ENCODE assay signal across 34 cellular contexts in the genomic region with DNA sequence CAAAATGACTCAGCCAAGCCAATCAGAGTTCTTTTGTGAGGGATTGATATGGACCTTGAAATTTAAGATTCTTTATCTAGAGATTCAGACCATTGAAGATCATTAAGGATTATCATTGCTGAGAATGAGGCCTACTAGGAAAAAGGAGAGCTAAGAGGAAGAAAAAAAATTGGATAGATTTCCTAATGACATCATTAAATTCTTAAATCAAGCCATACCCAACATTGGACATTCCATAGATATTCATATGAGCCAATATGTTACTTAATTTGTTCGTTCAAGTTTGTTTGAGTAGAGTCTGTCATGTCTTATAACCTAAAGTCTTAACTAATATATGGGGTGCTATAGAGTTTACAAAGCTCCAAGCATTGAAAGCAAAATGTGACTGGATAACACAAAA.
"Had no signal": no experiment of that assay in that cellular context is flagged by ENCODE, and none has a peak within 500 bp of the region (broad histone marks: within the 10 kb centered on the region; RNA-seq: fewer than 3 reads in every experiment).

No MANE protein-coding gene starts in this region.

- DNase-seq: activated B cell treated with CpG ODN at 0.5 μM for 24 hours; activated CD4-positive, alpha-beta memory T cell treated with anti-CD3 and anti-CD28 coated beads, Interleukin-2, amount 10 ng/mL, durations not matched to agents 7 days and 5 days; activated CD4-positive, alpha-beta T cell treated with anti-CD3 and anti-CD28 coated beads for 4 hours; activated CD4-positive, alpha-beta T cell treated with anti-CD3 and anti-CD28 coated beads, Interleukin-2, amount 10 ng/mL, durations not matched to agents 24 days and 14 days; activated CD4-positive, alpha-beta T cell treated with anti-CD3 and anti-CD28 coated beads, Interleukin-2, amount 50 U/mL, for 1 hour; activated CD4-positive, alpha-beta T cell treated with anti-CD3 and anti-CD28 coated beads, Interleukin-2, amount 50 U/mL, for 4 hours; activated CD4-positive, CD25-positive, alpha-beta regulatory T cell treated with anti-CD3 and anti-CD28 coated beads, Interleukin-2, amount 50 U/mL, for 72 hours; activated CD8-positive, alpha-beta memory T cell treated with anti-CD3 and anti-CD28 coated beads for 24 hours; activated CD8-positive, alpha-beta memory T cell treated with anti-CD3 and anti-CD28 coated beads, Interleukin-2, amount 10 ng/mL, durations not matched to agents 7 days and 5 days; activated CD8-positive, alpha-beta memory T cell treated with anti-CD3 and anti-CD28 coated beads, Interleukin-2, amount 50 U/mL, for 48 hours; activated CD8-positive, alpha-beta T cell treated with anti-CD3 and anti-CD28 coated beads, Interleukin-2, amount 10 ng/mL, durations not matched to agents 7 days and 5 days; activated effector memory CD4-positive, alpha-beta T cell treated with Interleukin-2 at 50 U/mL for 16 hours; activated gamma-delta T cell; activated naive CD4-positive, alpha-beta T cell treated with anti-CD3 and anti-CD28 coated beads, Interleukin-2, amount 10 ng/mL, durations not matched to agents 7 days and 5 days; activated naive CD4-positive, alpha-beta T cell treated with Interleukin-2 at 50 U/mL for 16 hours; activated naive CD8-positive, alpha-beta T cell treated with anti-CD3 and anti-CD28 coated beads, Interleukin-2, amount 10 ng/mL, durations not matched to agents 7 days and 5 days; activated naive CD8-positive, alpha-beta T cell treated with anti-CD3 and anti-CD28 coated beads, Interleukin-2, amount 50 U/mL, for 24 hours; activated T-cell treated with anti-CD3 and anti-CD28 coated beads, Interleukin-2, amount 50 U/mL, for 24 hours; activated T-cell treated with anti-CD3 and anti-CD28 coated beads, Interleukin-2, amount 50 U/mL, for 48 hours; amygdala; anterior cingulate cortex; body of pancreas; central memory CD4-positive, alpha-beta T cell; T-helper 1 cell; T-helper 2 cell; T-helper 9 cell had no signal

- H3K4me3 Mint-ChIP-seq: activated B cell treated with CpG ODN at 0.5 μM for 24 hours; activated CD4-positive, alpha-beta memory T cell treated with anti-CD3 and anti-CD28 coated beads, Interleukin-2, amount 10 ng/mL, durations not matched to agents 7 days and 5 days; activated CD4-positive, alpha-beta T cell treated with anti-CD3 and anti-CD28 coated beads, Interleukin-2, amount 10 ng/mL, durations not matched to agents 24 days and 14 days; activated CD8-positive, alpha-beta memory T cell treated with anti-CD3 and anti-CD28 coated beads, Interleukin-2, amount 10 ng/mL, durations not matched to agents 7 days and 5 days; activated CD8-positive, alpha-beta T cell treated with anti-CD3 and anti-CD28 coated beads, Interleukin-2, amount 10 ng/mL, durations not matched to agents 7 days and 5 days; activated naive CD4-positive, alpha-beta T cell treated with anti-CD3 and anti-CD28 coated beads, Interleukin-2, amount 10 ng/mL, durations not matched to agents 7 days and 5 days; activated naive CD4-positive, alpha-beta T cell treated with anti-CD3 and anti-CD28 coated beads, Interleukin-2, amount 50 U/mL, for 24 hours; activated naive CD8-positive, alpha-beta T cell; activated naive CD8-positive, alpha-beta T cell treated with anti-CD3 and anti-CD28 coated beads, Interleukin-2, amount 10 ng/mL, durations not matched to agents 7 days and 5 days; activated naive CD8-positive, alpha-beta T cell treated with anti-CD3 and anti-CD28 coated beads, Interleukin-2, amount 50 U/mL, for 24 hours; activated T-cell treated with anti-CD3 and anti-CD28 coated beads, Interleukin-2, amount 50 U/mL, for 24 hours; T-helper 1 cell treated with Interleukin-12 subunit alpha and Interleukin-12 subunit beta and Interleukin-4 antibody, amounts not matched to agents 30 μg/mL and 1 μg/mL, for 36 hours; T-helper 2 cell treated with Interferon-gamma antibody and Interleukin-4, amounts not matched to agents 5 μg/mL and 100 μg/mL, for 36 hours had no signal

- H3K27ac Mint-ChIP-seq: activated B cell treated with CpG ODN at 0.5 μM for 24 hours; activated CD4-positive, alpha-beta memory T cell treated with anti-CD3 and anti-CD28 coated beads, Interleukin-2, amount 10 ng/mL, durations not matched to agents 7 days and 5 days; activated CD4-positive, alpha-beta T cell treated with anti-CD3 and anti-CD28 coated beads, Interleukin-2, amount 10 ng/mL, durations not matched to agents 24 days and 14 days; activated CD8-positive, alpha-beta memory T cell treated with anti-CD3 and anti-CD28 coated beads, Interleukin-2, amount 10 ng/mL, durations not matched to agents 7 days and 5 days; activated CD8-positive, alpha-beta T cell treated with anti-CD3 and anti-CD28 coated beads, Interleukin-2, amount 10 ng/mL, durations not matched to agents 7 days and 5 days; activated naive CD4-positive, alpha-beta T cell treated with anti-CD3 and anti-CD28 coated beads, Interleukin-2, amount 10 ng/mL, durations not matched to agents 7 days and 5 days; activated naive CD4-positive, alpha-beta T cell treated with anti-CD3 and anti-CD28 coated beads, Interleukin-2, amount 50 U/mL, for 24 hours; activated naive CD8-positive, alpha-beta T cell; activated naive CD8-positive, alpha-beta T cell treated with anti-CD3 and anti-CD28 coated beads, Interleukin-2, amount 10 ng/mL, durations not matched to agents 7 days and 5 days; activated naive CD8-positive, alpha-beta T cell treated with anti-CD3 and anti-CD28 coated beads, Interleukin-2, amount 50 U/mL, for 24 hours; activated T-cell treated with anti-CD3 and anti-CD28 coated beads, Interleukin-2, amount 50 U/mL, for 24 hours; activated T-helper 2 cell treated with anti-CD3 and anti-CD28 coated beads, Interferon-gamma antibody, Interleukin-2, Interleukin-4, amounts not matched to agents 10 μg/mL and 5 μg/mL and 100 μg/mL, durations not matched to agents 14 hours and 24 hours and 36 hours; T-helper 1 cell treated with Interleukin-12 subunit alpha and Interleukin-12 subunit beta and Interleukin-4 antibody, amounts not matched to agents 30 μg/mL and 1 μg/mL, for 36 hours; T-helper 2 cell treated with Interferon-gamma antibody and Interleukin-4, amounts not matched to agents 5 μg/mL and 100 μg/mL, for 36 hours had no signal

- H3K27me3 Mint-ChIP-seq: activated B cell treated with CpG ODN at 0.5 μM for 24 hours; activated CD4-positive, alpha-beta memory T cell treated with anti-CD3 and anti-CD28 coated beads, Interleukin-2, amount 10 ng/mL, durations not matched to agents 7 days and 5 days; activated CD4-positive, alpha-beta T cell treated with anti-CD3 and anti-CD28 coated beads, Interleukin-2, amount 10 ng/mL, durations not matched to agents 24 days and 14 days; activated CD8-positive, alpha-beta memory T cell treated with anti-CD3 and anti-CD28 coated beads, Interleukin-2, amount 10 ng/mL, durations not matched to agents 7 days and 5 days; activated naive CD4-positive, alpha-beta T cell treated with anti-CD3 and anti-CD28 coated beads, Interleukin-2, amount 10 ng/mL, durations not matched to agents 7 days and 5 days; activated naive CD4-positive, alpha-beta T cell treated with anti-CD3 and anti-CD28 coated beads, Interleukin-2, amount 50 U/mL, for 24 hours; activated naive CD8-positive, alpha-beta T cell; activated naive CD8-positive, alpha-beta T cell treated with anti-CD3 and anti-CD28 coated beads, Interleukin-2, amount 10 ng/mL, durations not matched to agents 7 days and 5 days; activated naive CD8-positive, alpha-beta T cell treated with anti-CD3 and anti-CD28 coated beads, Interleukin-2, amount 50 U/mL, for 24 hours; activated T-cell treated with anti-CD3 and anti-CD28 coated beads, Interleukin-2, amount 50 U/mL, for 24 hours had no signal

- H3K4me1 Mint-ChIP-seq: activated B cell treated with CpG ODN at 0.5 μM for 24 hours; activated CD4-positive, alpha-beta memory T cell treated with anti-CD3 and anti-CD28 coated beads, Interleukin-2, amount 10 ng/mL, durations not matched to agents 7 days and 5 days; activated CD4-positive, alpha-beta T cell treated with anti-CD3 and anti-CD28 coated beads, Interleukin-2, amount 10 ng/mL, durations not matched to agents 24 days and 14 days; activated CD8-positive, alpha-beta memory T cell treated with anti-CD3 and anti-CD28 coated beads, Interleukin-2, amount 10 ng/mL, durations not matched to agents 7 days and 5 days; activated naive CD4-positive, alpha-beta T cell treated with anti-CD3 and anti-CD28 coated beads, Interleukin-2, amount 10 ng/mL, durations not matched to agents 7 days and 5 days; activated naive CD4-positive, alpha-beta T cell treated with anti-CD3 and anti-CD28 coated beads, Interleukin-2, amount 50 U/mL, for 24 hours; activated naive CD8-positive, alpha-beta T cell treated with anti-CD3 and anti-CD28 coated beads, Interleukin-2, amount 10 ng/mL, durations not matched to agents 7 days and 5 days; activated naive CD8-positive, alpha-beta T cell treated with anti-CD3 and anti-CD28 coated beads, Interleukin-2, amount 50 U/mL, for 24 hours had no signal

- H3K36me3 ChIP-seq: brain microvascular endothelial cell, breast epithelium had no signal

- H3K4me1 ChIP-seq: body of pancreas, breast epithelium had no signal

- ATAC-seq: activated CD8-positive, alpha-beta memory T cell treated with anti-CD3 and anti-CD28 coated beads, Interleukin-2, amount 10 ng/mL, durations not matched to agents 7 days and 5 days; activated CD8-positive, alpha-beta T cell treated with anti-CD3 and anti-CD28 coated beads, Interleukin-2, amount 10 ng/mL, durations not matched to agents 7 days and 5 days; activated naive CD8-positive, alpha-beta T cell treated with anti-CD3 and anti-CD28 coated beads, Interleukin-2, amount 50 U/mL, for 24 hours; body of pancreas had no signal

- H3K9me3 Mint-ChIP-seq: activated CD4-positive, alpha-beta T cell treated with anti-CD3 and anti-CD28 coated beads, Interleukin-2, amount 10 ng/mL, durations not matched to agents 24 days and 14 days; activated naive CD4-positive, alpha-beta T cell treated with anti-CD3 and anti-CD28 coated beads, Interleukin-2, amount 50 U/mL, for 24 hours; activated naive CD8-positive, alpha-beta T cell treated with anti-CD3 and anti-CD28 coated beads, Interleukin-2, amount 10 ng/mL, durations not matched to agents 7 days and 5 days; T-helper 1 cell treated with Interleukin-12 subunit alpha and Interleukin-12 subunit beta and Interleukin-4 antibody, amounts not matched to agents 30 μg/mL and 1 μg/mL, for 36 hours had no signal

- H3K27ac ChIP-seq: body of pancreas, brain microvascular endothelial cell, breast epithelium, VCaP had no signal

- H3K4me3 ChIP-seq: body of pancreas, breast epithelium had no signal

- H3K36me3 Mint-ChIP-seq: activated CD8-positive, alpha-beta memory T cell treated with anti-CD3 and anti-CD28 coated beads, Interleukin-2, amount 10 ng/mL, durations not matched to agents 7 days and 5 days; activated naive CD4-positive, alpha-beta T cell treated with anti-CD3 and anti-CD28 coated beads, Interleukin-2, amount 10 ng/mL, durations not matched to agents 7 days and 5 days; activated naive CD4-positive, alpha-beta T cell treated with anti-CD3 and anti-CD28 coated beads, Interleukin-2, amount 50 U/mL, for 24 hours; activated naive CD8-positive, alpha-beta T cell; activated naive CD8-positive, alpha-beta T cell treated with anti-CD3 and anti-CD28 coated beads, Interleukin-2, amount 10 ng/mL, durations not matched to agents 7 days and 5 days had no signal

- H3K9me3 ChIP-seq: body of pancreas, breast epithelium had no signal

- H3K27me3 ChIP-seq: body of pancreas, brain microvascular endothelial cell, breast epithelium had no signal
